11 cellular contexts compared by ENCODE assay signal in genomic region chr11:61833926-61834277, GRCh38. TPM values are rescaled to one million over a fixed set of nuclear protein-coding genes. Genes with fewer than 3 reads are reported as not detected.
DNase-seq lines count a peak whose midpoint lies in the region; ATAC-seq and TF ChIP-seq lines count a peak whose summit lies in the region.
"Had no signal": no experiment of that assay in that cellular context is flagged by ENCODE, and none has a peak within 500 bp of the region (broad histone marks: within the 10 kb centered on the region; RNA-seq: fewer than 3 reads in every experiment).

No MANE protein-coding gene starts in this region.

- CTCF ChIA-PET in Panc1 (lab: Charles Lee), result no interaction called here

- no peak for TF ChIP-seq POLR2A in esophagus squamous epithelium (IDR thresholded peaks at IDR 0.05)

- TF ChIP-seq CTCF in DND-41 (IDR thresholded peaks at IDR 0.05; ENCODE audit: borderline replicate concordance, extremely low read depth, low read length, poor library complexity, severe bottlenecking) (peak; percentile 22), Panc1 (IDR thresholded peaks at IDR 0.05) (no peak), esophagus squamous epithelium (IDR thresholded peaks at IDR 0.05) (no peak), psoas muscle (IDR thresholded peaks at IDR 0.05) (no peak)

- no TSS peak for BruUV-seq in Panc1 (replicated peaks; lab: Mats Ljungman, UMichigan)

- POLR2A ChIA-PET in Panc1 (lab: Charles Lee), result no interaction called here

- WGBS in esophagus squamous epithelium, 2 donors, result 85 to 91% methylated on average over 11 to 12 of the region's 12 CpGs
- 57 to 79% (median 57%) methylated on average over 12 of the region's 12 CpGs for WGBS in psoas muscle, 3 donors

- H3K36me3 ChIP-seq in DND-41 (ENCODE audit: insufficient read depth, low read length) (peaks cover 81% of the 10 kb centered on the region), Panc1 (ENCODE audit: control insufficient read depth, insufficient read depth, low read length) (no peaks in the 10 kb centered on the region), esophagus squamous epithelium (peaks cover 0 to 6% (median 0%) of the 10 kb centered on the region in 3 donors), psoas muscle (ENCODE audit: insufficient read depth in 1 of 2, low read depth in 1 of 2) (no peaks in the 10 kb centered on the region)

- H3K79me2 ChIP-seq in DND-41 (ENCODE audit: insufficient read depth, low read length), result peaks cover 97% of the 10 kb centered on the region

- peak overlapping the region; percentile 90 for H3K9ac ChIP-seq in DND-41 (ENCODE audit: low read depth, low read length)

- peak; percentile 26 for DNase-seq in DND-41
- no peak for DNase-seq in Panc1 (ENCODE audit: low read depth, low spot score)
- no peak for DNase-seq in esophagus squamous epithelium (lab: John Stamatoyannopoulos, UW)
- no peak for DNase-seq in psoas muscle
- no peak for DNase-seq in DMS53 treated with DMSO at 0.1 percent for 48 hours (lab: John Stamatoyannopoulos, UW; ENCODE audit: unreplicated experiment)
- DNase-seq in epidermal melanocyte (ENCODE audit: insufficient read length, low spot score), result no peak
- no peak for DNase-seq in A172 (ENCODE audit: low spot score)
- no peak for DNase-seq in NOMO-1 treated with DMSO at 0.1 percent for 48 hours (lab: John Stamatoyannopoulos, UW; ENCODE audit: unreplicated experiment)
- DNase-seq: cortex of kidney, left colon, NCI-H446 had no signal

- no peak for ATAC-seq in DND-41 (ENCODE audit: insufficient read depth, low read depth)
- ATAC-seq in Panc1, result peak; percentile 24; the same call in 1 of the 2 replicates
- ATAC-seq in psoas muscle, result peak in 2 of 4 donors; percentile 19 to 29

- H3K4me3 ChIP-seq in DND-41 (ENCODE audit: low read depth in 1 of 2, low read length in 2 of 2), result peak overlapping the region in 1 of 2 experiments; percentile 84; a peak in 2 of 4 replicates
- H3K4me3 ChIP-seq in Panc1 (ENCODE audit: low read depth in 2 of 2, low read length in 2 of 2), result 0 out of 4 replicates have a peak overlapping the region, but pooled peaks of 1 of the 2 experiments have one; percentile 3
- no peak overlapping the region for H3K4me3 ChIP-seq in esophagus squamous epithelium
- H3K4me3 ChIP-seq in psoas muscle, result no peak overlapping the region

- peaks cover 60% of the 10 kb centered on the region for H4K20me1 ChIP-seq in DND-41 (ENCODE audit: insufficient read depth, low read length)

- no peaks in the 10 kb centered on the region for H3K9me3 ChIP-seq in DND-41 (ENCODE audit: insufficient read depth, low read length, severe bottlenecking)
- H3K9me3 ChIP-seq in Panc1 (ENCODE audit: control insufficient read depth, insufficient read depth, low read depth, low read length), result no peaks in the 10 kb centered on the region
- no peaks in the 10 kb centered on the region for H3K9me3 ChIP-seq in esophagus squamous epithelium
- H3K9me3 ChIP-seq in psoas muscle, result no peaks in the 10 kb centered on the region

- H3K4me1 ChIP-seq in DND-41 (ENCODE audit: insufficient read depth, low read length) (peaks cover 72% of the 10 kb centered on the region), Panc1 (ENCODE audit: control insufficient read depth, insufficient read depth, low read length) (peaks cover 55% of the 10 kb centered on the region), esophagus squamous epithelium (peaks cover 7 to 46% (median 10%) of the 10 kb centered on the region in 3 donors), psoas muscle (peaks cover 7% of the 10 kb centered on the region)

- H3K27me3 ChIP-seq in DND-41 (ENCODE audit: insufficient read depth, low read length, poor library complexity) (no peaks in the 10 kb centered on the region), Panc1 (ENCODE audit: control insufficient read depth, insufficient read depth, low read length) (no peaks in the 10 kb centered on the region), esophagus squamous epithelium (peaks cover 0 to 15% (median 1%) of the 10 kb centered on the region in 4 donors), psoas muscle (ENCODE audit: insufficient read depth in 3 of 3, low read length in 2 of 3) (peaks cover 0 to 9% (median 0%) of the 10 kb centered on the region in 3 donors)

- no peak overlapping the region for H2AFZ ChIP-seq in DND-41 (ENCODE audit: low read depth, low read length)

- intact Hi-C loops in Panc1 (cut with micrococcal nuclease; ENCODE audit: unreplicated experiment), result no loop called here
- intact Hi-C loops in esophagus squamous epithelium (cut with DNase I), result no loop called here
- intact Hi-C loops in psoas muscle (cut with DNase I), result no loop called here

- in situ Hi-C loops in Panc1 (cut with HindIII; ENCODE audit: low pct_unique_long_range_greater_than_20kb, low sequenced_read_pairs), result no loop called here

- H3K27ac ChIP-seq in DND-41 (ENCODE audit: low read length) (peak overlapping the region; percentile 99), Panc1 (ENCODE audit: low read length) (peak overlapping the region; percentile 62), esophagus squamous epithelium (peak overlapping the region in 3 of 4 donors; percentile 43 to 78 (median 73)), psoas muscle (peak overlapping the region; percentile 50)

- peak overlapping the region; percentile 81 for H3K4me2 ChIP-seq in DND-41 (ENCODE audit: insufficient read depth, low read length)

RNA-seq across cellular contexts. Expression of gene FADS2, which starts 5.8 kb away (rescaled TPM):
- 679 TPM for total RNA-seq in Panc1 (2021; ENCODE audit: unreplicated experiment)
- polyA plus RNA-seq in Panc1 (2012; ENCODE audit: insufficient read length), result 887 TPM
- total RNA-seq in esophagus squamous epithelium, result 10 to 100 TPM in 1 of 4 donors, 1 to 10 TPM in 3; 2.2 to 13.7 (median 6.8) TPM
- 1 to 10 TPM; 3.3 to 8.4 (median 6.0) TPM for total RNA-seq in psoas muscle
- 1 to 10 TPM; 2.2 to 5.5 (median 3.6) TPM for polyA plus RNA-seq in psoas muscle
- 151 and 340 TPM in 2 replicates for total RNA-seq in A172 (2014; rRNA removed; shearing (Covaris generic))

RNA-seq across cellular contexts. Expression of gene FADS1, which starts 17.1 kb away (rescaled TPM):
- total RNA-seq in Panc1 (2021; ENCODE audit: unreplicated experiment) (186 TPM), esophagus squamous epithelium (1 to 10 TPM; 2.1 to 8.3 (median 7.1) TPM), psoas muscle (10 to 100 TPM; 13.7 to 93.2 (median 20.6) TPM)
- 219 TPM for polyA plus RNA-seq in Panc1 (2012; ENCODE audit: insufficient read length)
- polyA plus RNA-seq in psoas muscle, result 10 to 100 TPM in 2 of 3 donors, 1 to 10 TPM in 1; 8.6 to 70.8 (median 16.9) TPM
- 55.3 and 84.2 TPM in 2 replicates for total RNA-seq in A172 (2014; rRNA removed; shearing (Covaris generic))

RNA-seq across cellular contexts. Expression of gene FEN1, which starts 41.2 kb away (rescaled TPM):
- total RNA-seq in Panc1 (2021; ENCODE audit: unreplicated experiment), result 67.6 TPM
- 54.6 TPM for polyA plus RNA-seq in Panc1 (2012; ENCODE audit: insufficient read length)
- total RNA-seq in esophagus squamous epithelium, result 10 to 100 TPM; 11.4 to 38.1 (median 23.5) TPM
- total RNA-seq in psoas muscle, result 10 to 100 TPM in 2 of 4 donors, 1 to 10 TPM in 2; 5.7 to 10.5 (median 8.5) TPM
- polyA plus RNA-seq in psoas muscle, result 10 to 100 TPM; 10.3 to 30.3 (median 17.1) TPM
- total RNA-seq in A172 (2014; rRNA removed; shearing (Covaris generic)), result 131 and 139 TPM in 2 replicates

RNA-seq across cellular contexts. Expression of gene TMEM258, which starts 41.5 kb away (rescaled TPM):
- total RNA-seq in Panc1 (2021; ENCODE audit: unreplicated experiment), result 139 TPM
- 283 TPM for polyA plus RNA-seq in Panc1 (2012; ENCODE audit: insufficient read length)
- 10 to 100 TPM; 32.3 to 54.2 (median 37.9) TPM for total RNA-seq in esophagus squamous epithelium
- 10 to 100 TPM; 76.0 to 93.2 (median 80.9) TPM for total RNA-seq in psoas muscle
- polyA plus RNA-seq in psoas muscle, result 100 to 1,000 TPM; 152 to 177 (median 159) TPM
- 78.1 and 115 TPM in 2 replicates for total RNA-seq in A172 (2014; rRNA removed; shearing (Covaris generic))

RNA-seq across cellular contexts. Expression of gene FADS3, which starts 57.4 kb away (rescaled TPM):
- total RNA-seq in Panc1 (2021; ENCODE audit: unreplicated experiment), result 22.6 TPM
- polyA plus RNA-seq in Panc1 (2012; ENCODE audit: insufficient read length), result 31.6 TPM
- total RNA-seq in esophagus squamous epithelium, result 10 to 100 TPM in 1 of 4 donors, 1 to 10 TPM in 3; 6.1 to 16.0 (median 7.1) TPM
- total RNA-seq in psoas muscle, result 100 to 1,000 TPM in 1 of 4 donors, 10 to 100 TPM in 3; 49.3 to 247 (median 57.9) TPM
- 100 to 1,000 TPM in 1 of 3 donors, 10 to 100 TPM in 2; 26.5 to 392 (median 50.9) TPM for polyA plus RNA-seq in psoas muscle
- total RNA-seq in A172 (2014; rRNA removed; shearing (Covaris generic)), result 139 and 190 TPM in 2 replicates

Comparison
In these comparisons a context has a peak if more than half of its experiments do, and no peak if none do; other contexts are left out.
1. RNA of gene FADS2, which starts 5.8 kb away (total RNA-seq): 679 TPM in Panc1 (single experiment) and 151 to 340 TPM in A172; 2.2 to 13.7 TPM in esophagus squamous epithelium and 3.3 to 8.4 TPM in psoas muscle; every median in the first group is over 10 times any median in the second.
2. Peak in every context shown above with its lines, with median percentiles within 50 percentile points of each other: H3K27ac ChIP-seq.